Comparison of ENCODE assay signal across 27 cellular contexts in genomic region chr3:100099621-100100020, GRCh38. TPM values are rescaled to one million over a fixed set of nuclear protein-coding genes. Genes with fewer than 3 reads are reported as not detected.
DNase-seq lines count a peak whose midpoint lies in the region; ATAC-seq and TF ChIP-seq lines count a peak whose summit lies in the region.
"Had no signal": no experiment of that assay in that cellular context is flagged by ENCODE, and none has a peak within 500 bp of the region (broad histone marks: within the 10 kb centered on the region; RNA-seq: fewer than 3 reads in every experiment).

No MANE protein-coding gene starts in this region.

- DNase-seq in Calu3, result no peak
- peak in 1 of 2 experiments; percentile 75 for DNase-seq in PC-9
- DNase-seq in left lung, result no peak
- DNase-seq in gastrocnemius medialis, result no peak
- no peak for DNase-seq in SK-N-DZ (ENCODE audit: low spot score)
- no peak for DNase-seq in NCI-H187 (lab: John Stamatoyannopoulos, UW)
- DNase-seq in NCI-H524 treated with DMSO at 0.1 percent for 48 hours (lab: John Stamatoyannopoulos, UW), result no peak
- DNase-seq in NCI-H446 treated with DMSO at 0.1 percent for 48 hours (lab: John Stamatoyannopoulos, UW), result no peak
- DNase-seq: activated CD4-positive, alpha-beta T cell treated with anti-CD3 and anti-CD28 coated beads, Interleukin-2, amount 50 U/mL, for 1 hour; activated naive CD4-positive, alpha-beta T cell treated with anti-CD3 and anti-CD28 coated beads for 36 hours; central memory CD4-positive, alpha-beta T cell; COR-L47; dorsolateral prefrontal cortex; H7; immature natural killer cell; left ventricle myocardium superior; mucosa of descending colon; NCI-H146; NCI-H2171; NCI-H69; stimulated activated CD4-positive, alpha-beta T cell treated with anti-CD3 and anti-CD28 coated beads, Interleukin-2, amount 100 ng/mL, for 24 hours had no signal

- H3K4me3 Mint-ChIP-seq in Calu3 (ENCODE audit: low read depth, unreplicated experiment), result no peak overlapping the region
- H3K4me3 Mint-ChIP-seq: activated naive CD4-positive, alpha-beta T cell treated with anti-CD3 and anti-CD28 coated beads for 36 hours; immature natural killer cell; T-helper 2 cell treated with Interferon-gamma antibody and Interleukin-4, amounts not matched to agents 5 μg/mL and 100 μg/mL, for 36 hours had no signal

- in situ Hi-C loops in gastrocnemius medialis (cut with MboI; ENCODE audit: low sequenced_read_pairs in 4 of 4), result no loop called here

- BruUV-seq in Calu3 (replicated peaks; lab: Mats Ljungman, UMichigan) (no TSS peak), PC-9 (replicated peaks; lab: Mats Ljungman, UMichigan) (no TSS peak)

- no peaks in the 10 kb centered on the region for H3K9me3 Mint-ChIP-seq in Calu3 (ENCODE audit: low read depth, unreplicated experiment)
- H3K9me3 Mint-ChIP-seq: activated naive CD4-positive, alpha-beta T cell treated with anti-CD3 and anti-CD28 coated beads for 36 hours; immature natural killer cell had no signal

- H3K4me1 ChIP-seq in PC-9 (replicated peaks; ENCODE audit: insufficient read depth) (peaks cover 58% of the 10 kb centered on the region), left lung (peaks cover 11 to 25% of the 10 kb centered on the region in 2 donors), gastrocnemius medialis (peaks cover 77 to 86% of the 10 kb centered on the region in 2 donors)

- no peaks in the 10 kb centered on the region for H4K20me1 ChIP-seq in PC-9 (ENCODE audit: insufficient read depth)
- H4K20me1 ChIP-seq: BLaER1 treated with 17β-estradiol and CSF1 and Interleukin-3, amounts not matched to agents 10 nM and 100 nM had no signal

- no peak overlapping the region for H2AFZ ChIP-seq in PC-9

- H3K4me3 ChIP-seq in PC-9 (no peak overlapping the region), left lung (no peak overlapping the region), gastrocnemius medialis (no peak overlapping the region)
- H3K4me3 ChIP-seq: BLaER1 treated with 17β-estradiol and CSF1 and Interleukin-3, amounts not matched to agents 10 nM and 100 nM; dorsolateral prefrontal cortex; mucosa of descending colon; skin epidermis; vagina had no signal

- CTCF ChIA-PET in Calu3 (lab: Charles Lee) (interaction anchor here (0.5 kb wide), 1 partner anchor 9 kb away, joined by 9 read pairs; no protein-coding TSS in a partner anchor), PC-9 (lab: Charles Lee) (no interaction called here)

- 0 out of 2 replicates have a peak overlapping the region, but pooled peaks have one; percentile 60 for H3K4me2 ChIP-seq in PC-9
- H3K4me2 ChIP-seq: BLaER1 treated with 17β-estradiol and CSF1 and Interleukin-3, amounts not matched to agents 10 nM and 100 nM had no signal

- H3K36me3 ChIP-seq in PC-9 (ENCODE audit: low read depth) (no peaks in the 10 kb centered on the region), left lung (no peaks in the 10 kb centered on the region), gastrocnemius medialis (no peaks in the 10 kb centered on the region)
- H3K36me3 ChIP-seq: vagina had no signal

- peaks cover 47% of the 10 kb centered on the region for H3K4me1 Mint-ChIP-seq in Calu3 (ENCODE audit: low read depth, unreplicated experiment)

- ATAC-seq in left lung (peak; percentile 70), gastrocnemius medialis (no peak)
- ATAC-seq: left ventricle myocardium superior, mucosa of descending colon, SK-N-SH treated with all-trans-retinoic acid at 6 μM for 48 hours had no signal

- no peak overlapping the region for H3K27ac ChIP-seq in PC-9
- H3K27ac ChIP-seq in left lung, result peak overlapping the region; percentile 14 to 19
- H3K27ac ChIP-seq in gastrocnemius medialis, result peak overlapping the region; percentile 78 to 90 (median 81)
- H3K27ac ChIP-seq: BLaER1 treated with 17β-estradiol and CSF1 and Interleukin-3, amounts not matched to agents 10 nM and 100 nM; dorsolateral prefrontal cortex; skin epidermis had no signal

- H3K9me3 ChIP-seq in PC-9 (ENCODE audit: insufficient read depth, low read depth) (0 out of 2 replicates have a peak, but pooled peaks cover 5% of the 10 kb centered on the region), left lung (no peaks in the 10 kb centered on the region), gastrocnemius medialis (no peaks in the 10 kb centered on the region)
- H3K9me3 ChIP-seq: mucosa of descending colon, vagina had no signal

- H3K27ac Mint-ChIP-seq in Calu3 (ENCODE audit: unreplicated experiment), result peak overlapping the region; percentile 8
- H3K27ac Mint-ChIP-seq: activated naive CD4-positive, alpha-beta T cell treated with anti-CD3 and anti-CD28 coated beads for 36 hours; immature natural killer cell; T-helper 2 cell treated with Interferon-gamma antibody and Interleukin-4, amounts not matched to agents 5 μg/mL and 100 μg/mL, for 36 hours had no signal

- intact Hi-C loops in Calu3 (cut with micrococcal nuclease; ENCODE audit: unreplicated experiment) (no loop called here), PC-9 (cut with micrococcal nuclease; ENCODE audit: unreplicated experiment) (loop anchor here (2.0 to 5.0 kb wide), 2 partner anchors 53 to 197 kb away; no protein-coding TSS in a partner anchor), left lung (cut with DNase I) (no loop called here), gastrocnemius medialis (cut with DNase I; ENCODE audit: low total_unique reads) (loop anchor here (10.0 kb wide), 1 partner anchor 235 kb away; the partner anchor contains the start of gene NIT2)

- POLR2A ChIA-PET in PC-9 (lab: Charles Lee; ENCODE audit: unreplicated experiment), result no interaction called here

- no peaks in the 10 kb centered on the region for H3K9me2 ChIP-seq in PC-9 (ENCODE audit: insufficient read depth)

- peaks cover 15% of the 10 kb centered on the region; the same call in 1 of the 2 replicates for H3F3A ChIP-seq in PC-9 (ENCODE audit: insufficient read depth, low read depth)

- TF ChIP-seq CTCF in Calu3 (IDR thresholded peaks at IDR 0.05; ENCODE audit: unreplicated experiment) (no peak), PC-9 (conservative IDR thresholded peaks at IDR 0.05) (no peak), left lung (IDR thresholded peaks at IDR 0.05) (no peak), gastrocnemius medialis (IDR thresholded peaks at IDR 0.05 in 4 of 5, conservative IDR thresholded peaks at IDR 0.05 in 1 of 5) (no peak)

- H3K27me3 ChIP-seq in PC-9 (ENCODE audit: insufficient read depth, low read depth) (no peaks in the 10 kb centered on the region), left lung (no peaks in the 10 kb centered on the region), gastrocnemius medialis (no peaks in the 10 kb centered on the region)
- H3K27me3 ChIP-seq: BLaER1 treated with 17β-estradiol and CSF1 and Interleukin-3, amounts not matched to agents 10 nM and 100 nM; dorsolateral prefrontal cortex; vagina had no signal

- no peaks in the 10 kb centered on the region for H3K79me2 ChIP-seq in PC-9 (ENCODE audit: low read depth)

- TF ChIP-seq POLR2A in gastrocnemius medialis (IDR thresholded peaks at IDR 0.05), result no peak

- no peaks in the 10 kb centered on the region for H3K36me3 Mint-ChIP-seq in Calu3 (ENCODE audit: insufficient read depth, unreplicated experiment)

- no peaks in the 10 kb centered on the region for H3K27me3 Mint-ChIP-seq in Calu3 (ENCODE audit: unreplicated experiment)

RNA-seq across cellular contexts. Expression of gene FILIP1L, which starts 14.7 kb away (rescaled TPM):
- total RNA-seq in Calu3 (2022) (2.4 and 5.2 TPM in 2 replicates), PC-9 (2021) (12.0 and 16.8 TPM in 2 replicates), left lung (10 to 100 TPM; 24.3 to 68.9 TPM), gastrocnemius medialis (100 to 1,000 TPM in 2 of 4 donors, 10 to 100 TPM in 2; 87.1 to 115 (median 99.6) TPM)
- 0.96 and 1.2 TPM in 2 replicates for polyA plus RNA-seq in SK-N-DZ (2014; cell fraction: cytosol; rRNA removed)
- 0.66 and 1.5 TPM in 2 replicates for polyA plus RNA-seq in SK-N-DZ (2014; cell fraction: nucleus; rRNA removed)
- total RNA-seq: RPMI7951 had no signal

Comparison
In these comparisons a context has a peak if more than half of its experiments do, and no peak if none do; other contexts are left out.
1. intact Hi-C loops: an anchor here in PC-9 (2.0 to 5.0 kb wide) and gastrocnemius medialis (10.0 kb wide); none called in Calu3 and left lung.